ENCODE assay signal across 24 cellular contexts in the genomic region with DNA sequence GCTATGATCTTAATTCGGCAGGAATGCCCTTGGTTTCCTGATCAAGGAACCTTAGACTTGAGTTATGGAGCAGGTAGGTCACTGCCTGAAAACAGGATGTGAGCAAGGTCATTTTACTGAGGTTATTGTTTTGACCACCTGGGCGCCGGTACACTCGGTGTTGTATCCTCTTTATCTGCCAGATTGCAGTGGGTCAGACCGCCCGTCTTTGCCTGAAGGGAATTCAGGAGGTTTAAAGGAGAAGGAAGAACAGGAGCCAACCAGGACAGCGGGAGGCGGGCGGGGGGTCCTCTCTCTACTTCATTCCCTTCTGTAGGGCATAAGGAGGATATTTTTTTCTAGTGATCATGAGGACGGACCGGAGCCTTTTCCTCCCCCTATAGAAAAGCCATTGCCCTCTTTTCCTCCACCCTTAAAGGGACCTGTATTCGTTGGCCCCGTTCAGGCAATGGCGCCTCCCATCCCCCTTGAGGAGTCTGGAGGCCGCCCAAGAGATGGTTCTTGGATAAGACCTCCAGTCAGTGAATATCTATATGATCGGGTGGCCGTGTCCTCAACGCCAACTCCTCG. TPM values are rescaled to one million over a fixed set of nuclear protein-coding genes. Genes with fewer than 3 reads are reported as not detected.
DNase-seq lines count a peak whose midpoint lies in the region; ATAC-seq, FAIRE-seq and TF ChIP-seq lines count a peak whose summit lies in the region.
"Had no signal": no experiment of that assay in that cellular context is flagged by ENCODE, and none has a peak within 500 bp of the region (broad histone marks: within the 10 kb centered on the region; RNA-seq: fewer than 3 reads in every experiment).

No MANE protein-coding gene starts in this region.

- TF ChIP-seq RAD21 in H1 (IDR thresholded peaks at IDR 0.05 in 1 of 2, conservative IDR thresholded peaks at IDR 0.05 in 1 of 2; ENCODE audit: low read depth in 2 of 2, low read length in 2 of 2), result no peak

- no peaks in the 10 kb centered on the region for H3K79me1 ChIP-seq in H1 (ENCODE audit: low read depth, low read length)

- H3K27me3 Mint-ChIP-seq in activated CD8-positive, alpha-beta memory T cell treated with anti-CD3 and anti-CD28 coated beads, Interleukin-2, amount 10 ng/mL, durations not matched to agents 7 days and 5 days, result peaks cover 48% of the 10 kb centered on the region

- H3K23ac ChIP-seq in H1 (ENCODE audit: insufficient read length), result no peak overlapping the region

- WGBS in H1 (ENCODE audit: extremely low coverage in 1 of 2, insufficient coverage in 1 of 2, insufficient read length in 1 of 2, insufficient replicate concordance in 2 of 2, low coverage in 1 of 2, low lambda C conversion rate in 2 of 2, missing lambda C conversion rate in 1 of 2), 2 experiments, result 92% methylated on average over 19 of the region's 19 CpGs; no CpG with 5 or more reads in 1 of the 2 experiments
- WGBS in upper lobe of left lung, 2 donors, result 88 to 90% methylated on average over 19 of the region's 19 CpGs

- no peak overlapping the region for H2BK5ac ChIP-seq in H1 (ENCODE audit: low read depth, low read length)

- no peaks in the 10 kb centered on the region; a peak in 2 of 7 replicates for H3K4me1 ChIP-seq in H1 (replicated peaks in 1 of 4; ENCODE audit: control insufficient read depth in 3 of 4, insufficient read depth in 4 of 4, low read length in 3 of 4)
- H3K4me1 ChIP-seq in upper lobe of left lung, result peaks cover 0 to 5% (median 0%) of the 10 kb centered on the region in 4 donors

- H3K27me3 ChIP-seq in H1 (replicated peaks in 1 of 4; ENCODE audit: control insufficient read depth in 3 of 4, extremely low read depth in 1 of 4, insufficient read depth in 3 of 4, low read length in 3 of 4) (no peaks in the 10 kb centered on the region), upper lobe of left lung (no peaks in the 10 kb centered on the region)

- H3K56ac ChIP-seq in H1 (replicated peaks; ENCODE audit: insufficient read length, low read depth, low read length), result no peak overlapping the region

- H3K36me3 ChIP-seq in H1 (ENCODE audit: control insufficient read depth in 2 of 4, insufficient read depth in 4 of 4, low read length in 3 of 4) (no peaks in the 10 kb centered on the region), upper lobe of left lung (no peaks in the 10 kb centered on the region)
- H3K36me3 ChIP-seq: BLaER1 treated with 17β-estradiol and CSF1 and Interleukin-3, amounts not matched to agents 10 nM and 100 nM had no signal

- TF ChIP-seq EP300 in H1 (IDR thresholded peaks at IDR 0.05; ENCODE audit: borderline replicate concordance in 1 of 2, low read depth in 2 of 2, low read length in 2 of 2) (no peak), upper lobe of left lung (IDR thresholded peaks at IDR 0.05) (no peak)

- H2AK5ac ChIP-seq in H1 (ENCODE audit: low read depth, low read length), result no peak overlapping the region

- H3K27ac ChIP-seq in H1 (ENCODE audit: low read depth, low read length) (no peak overlapping the region), upper lobe of left lung (peak overlapping the region in 3 of 4 donors; percentile 48 to 64 (median 61))
- H3K27ac ChIP-seq: 22Rv1; BLaER1 treated with 17β-estradiol and CSF1 and Interleukin-3, amounts not matched to agents 10 nM and 100 nM; PC-9; RWPE1; SK-N-MC had no signal

- H2BK12ac ChIP-seq in H1 (ENCODE audit: low read depth, low read length), result no peak overlapping the region

- CTCF ChIA-PET in activated CD8-positive, alpha-beta memory T cell treated with anti-CD3 and anti-CD28 coated beads, Interleukin-2, amount 10 ng/mL, durations not matched to agents 7 days and 5 days (lab: Charles Lee), result interaction anchor here (1.5 kb wide), 1 partner anchor 18 kb away, joined by 3 read pairs; no protein-coding TSS in a partner anchor
- CTCF ChIA-PET in H1 (lab: Charles Lee; ENCODE audit: partially characterized antibody), result interaction anchor here (0.8 to 1.9 kb wide), 27 partner anchors 8 to 482 kb away, joined by 3 to 28 read pairs (median 5); a partner anchor contains a TSS

- no peak for FAIRE-seq in H1 (lab: Jason Lieb, UNC)
- FAIRE-seq: G401.6, H54 had no signal

- H3K4me2 ChIP-seq in H1 (ENCODE audit: insufficient read depth in 1 of 2, low read depth in 2 of 2, low read length in 2 of 2), result no peak overlapping the region
- H3K4me2 ChIP-seq: BLaER1 treated with 17β-estradiol and CSF1 and Interleukin-3, amounts not matched to agents 10 nM and 100 nM; PC-9 had no signal

- no peak overlapping the region for H3K18ac ChIP-seq in H1 (ENCODE audit: extremely low read depth, low read length)

- POLR2A ChIA-PET in H1 (lab: Charles Lee; ENCODE audit: partially characterized antibody), result no interaction called here

- peak; percentile 32 for DNase-seq in activated CD8-positive, alpha-beta memory T cell treated with anti-CD3 and anti-CD28 coated beads for 24 hours
- DNase-seq in activated CD8-positive, alpha-beta memory T cell treated with anti-CD3 and anti-CD28 coated beads, Interleukin-2, amount 10 ng/mL, durations not matched to agents 7 days and 5 days, result no peak
- DNase-seq in NCI-H146 treated with DMSO at 0.1 percent for 48 hours (lab: John Stamatoyannopoulos, UW; ENCODE audit: unreplicated experiment) (peak; percentile 67), H1 (ENCODE audit: low read depth in 1 of 2, low spot score in 2 of 2) (no peak), upper lobe of left lung (no peak), NOMO-1 treated with DMSO at 0.1 percent for 48 hours (lab: John Stamatoyannopoulos, UW; ENCODE audit: unreplicated experiment) (no peak), RKO (ENCODE audit: low spot score) (no peak)
- DNase-seq: ACHN; CD4-positive, alpha-beta memory T cell; NCI-H1436 treated with DMSO at 0.1 percent for 48 hours; NCI-H2081 treated with DMSO at 0.1 percent for 48 hours; SHP77 treated with DMSO at 0.1 percent for 48 hours; SW 1271 had no signal

- no peaks in the 10 kb centered on the region for H3K79me2 ChIP-seq in H1 (ENCODE audit: control insufficient read depth in 1 of 2, insufficient read depth in 2 of 2, low read length in 2 of 2)

- H3K9me3 ChIP-seq in H1 (ENCODE audit: insufficient read depth in 2 of 2, low read depth in 1 of 2, low read length in 1 of 2), result 0 out of 4 replicates have a peak, but pooled peaks cover 0 to 4% of the 10 kb centered on the region in 2 experiments
- no peaks in the 10 kb centered on the region for H3K9me3 ChIP-seq in upper lobe of left lung
- H3K9me3 ChIP-seq: BLaER1 treated with 17β-estradiol and CSF1 and Interleukin-3, amounts not matched to agents 10 nM and 100 nM had no signal

- H2BK120ac ChIP-seq in H1 (replicated peaks; ENCODE audit: low read depth, low read length), result no peak overlapping the region

- no peaks in the 10 kb centered on the region for H3K36me3 Mint-ChIP-seq in activated CD8-positive, alpha-beta memory T cell treated with anti-CD3 and anti-CD28 coated beads, Interleukin-2, amount 10 ng/mL, durations not matched to agents 7 days and 5 days
- H3K36me3 Mint-ChIP-seq: CD4-positive, alpha-beta memory T cell had no signal

- H4K91ac ChIP-seq in H1 (replicated peaks; ENCODE audit: insufficient read length, low read length), result no peak overlapping the region

- H3K4me3 ChIP-seq in H1 (ENCODE audit: extremely low read depth in 1 of 4, insufficient read depth in 2 of 4, low read depth in 3 of 4, low read length in 4 of 4), result no peak overlapping the region
- H3K4me3 ChIP-seq in upper lobe of left lung, result peak overlapping the region in 3 of 4 donors; percentile 20 to 27 (median 24)
- H3K4me3 ChIP-seq: BLaER1 treated with 17β-estradiol and CSF1 and Interleukin-3, amounts not matched to agents 10 nM and 100 nM; PC-9; SK-N-MC had no signal

- H2BK15ac ChIP-seq in H1 (ENCODE audit: low read length), result no peak overlapping the region

- TF ChIP-seq CTCF in H1 (IDR thresholded peaks at IDR 0.05; ENCODE audit: control extremely low read depth in 1 of 3, insufficient read depth in 1 of 3, low read depth in 1 of 3, low read length in 3 of 3), result no peak
- no peak for TF ChIP-seq CTCF in upper lobe of left lung (IDR thresholded peaks at IDR 0.05)

- no peak overlapping the region for H3K9ac ChIP-seq in H1 (replicated peaks in 1 of 4; ENCODE audit: extremely low read depth in 1 of 4, low read depth in 3 of 4, low read length in 3 of 4)
- H3K9ac ChIP-seq: BLaER1 treated with 17β-estradiol and CSF1 and Interleukin-3, amounts not matched to agents 10 nM and 100 nM had no signal

- no peak overlapping the region for H4K8ac ChIP-seq in H1 (ENCODE audit: extremely low read depth, insufficient read depth, low read length)

- no peak for TF ChIP-seq POLR2A in H1 (IDR thresholded peaks at IDR 0.05; ENCODE audit: control extremely low read depth in 1 of 2, low read depth in 2 of 2, low read length in 2 of 2)
- no peak for TF ChIP-seq POLR2A in upper lobe of left lung (IDR thresholded peaks at IDR 0.05)

- H3K4ac ChIP-seq in H1 (replicated peaks; ENCODE audit: insufficient read length, low read depth, low read length), result no peak overlapping the region

- no peak overlapping the region for H3K27ac Mint-ChIP-seq in activated CD8-positive, alpha-beta memory T cell treated with anti-CD3 and anti-CD28 coated beads, Interleukin-2, amount 10 ng/mL, durations not matched to agents 7 days and 5 days
- H3K27ac Mint-ChIP-seq: CD4-positive, alpha-beta memory T cell had no signal

- no peaks in the 10 kb centered on the region for H3K4me1 Mint-ChIP-seq in activated CD8-positive, alpha-beta memory T cell treated with anti-CD3 and anti-CD28 coated beads, Interleukin-2, amount 10 ng/mL, durations not matched to agents 7 days and 5 days

- H3K4me3 Mint-ChIP-seq in activated CD8-positive, alpha-beta memory T cell treated with anti-CD3 and anti-CD28 coated beads, Interleukin-2, amount 10 ng/mL, durations not matched to agents 7 days and 5 days, result no peak overlapping the region
- H3K4me3 Mint-ChIP-seq: CD4-positive, alpha-beta memory T cell had no signal

- H3K14ac ChIP-seq in H1 (ENCODE audit: insufficient read length), result no peak overlapping the region

- H3K9me3 Mint-ChIP-seq in activated CD8-positive, alpha-beta memory T cell treated with anti-CD3 and anti-CD28 coated beads, Interleukin-2, amount 10 ng/mL, durations not matched to agents 7 days and 5 days (ENCODE audit: low read depth), result no peaks in the 10 kb centered on the region
- H3K9me3 Mint-ChIP-seq: CD4-positive, alpha-beta memory T cell had no signal

- H2BK20ac ChIP-seq in H1 (ENCODE audit: low read length), result no peak overlapping the region

- H4K5ac ChIP-seq in H1 (ENCODE audit: insufficient read length, low read depth, low read length), result no peak overlapping the region

- peak overlapping the region; percentile 19; the same call in 1 of the 2 replicates for H2AFZ ChIP-seq in H1 (ENCODE audit: low read length)
- H2AFZ ChIP-seq: PC-9 had no signal

- no peak for ATAC-seq in activated CD8-positive, alpha-beta memory T cell treated with anti-CD3 and anti-CD28 coated beads, Interleukin-2, amount 10 ng/mL, durations not matched to agents 7 days and 5 days
- ATAC-seq in upper lobe of left lung (ENCODE audit: low FRiP score in 2 of 2) (peak in 1 of 2 donors; percentile 20), GM19324 (IDR thresholded peaks at IDR 0.05; ENCODE audit: low FRiP score, unreplicated experiment) (no peak)

- H4K20me1 ChIP-seq in H1 (replicated peaks in 1 of 2; ENCODE audit: control insufficient read depth in 1 of 2, insufficient read depth in 2 of 2, low read length in 2 of 2), result no peaks in the 10 kb centered on the region

- H3K23me2 ChIP-seq in H1 (ENCODE audit: low read depth, low read length), result no peaks in the 10 kb centered on the region

RNA-seq across cellular contexts. Expression of a gene that starts 0.6 kb away (rescaled TPM):
- not detected for total RNA-seq in activated CD8-positive, alpha-beta memory T cell treated with anti-CD3 and anti-CD28 coated beads, Interleukin-2, amount 10 ng/mL, durations not matched to agents 7 days and 5 days
- total RNA-seq in H1 (2021; fragmentation: NEBNext Ultra II Directional; extraction: Animal tissue kit (Norgen Biotek cat#: 25700)), result 0.17 TPM in 1 of 2 replicates, not detected in the other
- 0.15 and 0.41 TPM in 2 replicates for polyA plus RNA-seq in H1 (2011; rRNA removed)
- 0.04 TPM for polyA plus RNA-seq in H1 (2011; cell fraction: cytosol; rRNA removed)
- 0.24 TPM for polyA plus RNA-seq in H1 (2011; cell fraction: nucleus; rRNA removed)
- polyA plus RNA-seq in H1 (2012, experiment 1 of 2), result 0.20 to 0.27 TPM in 2 of 4 replicates, not detected in the others
- not detected for polyA plus RNA-seq in H1 (2012, experiment 2 of 2)
- polyA plus RNA-seq in H1 (2013, experiment 1 of 2), result 0.32 TPM
- 0.20 TPM for polyA plus RNA-seq in H1 (2013, experiment 2 of 2)
- polyA minus RNA-seq in H1 (2011; rRNA and poly(A)+ RNA removed), result 1.3 TPM in 1 of 2 replicates, not detected in the other
- polyA minus RNA-seq in H1 (2011; cell fraction: cytosol; rRNA and poly(A)+ RNA removed), result not detected
- polyA minus RNA-seq in H1 (2011; cell fraction: nucleus; rRNA and poly(A)+ RNA removed), result not detected
- total RNA-seq in upper lobe of left lung, result 100 to 1,000 TPM in 5 of 6 donors, 10 to 100 TPM in 1; 65.5 to 227 (median 120) TPM
- total RNA-seq: Calu3; CD4-positive, alpha-beta memory T cell; Daoy; HT1080; PC-9 had no signal
- polyA plus RNA-seq: CD4-positive, alpha-beta memory T cell had no signal

RNA-seq across cellular contexts. Expression of a gene that starts 27.8 kb away (rescaled TPM):
- not detected for total RNA-seq in activated CD8-positive, alpha-beta memory T cell treated with anti-CD3 and anti-CD28 coated beads, Interleukin-2, amount 10 ng/mL, durations not matched to agents 7 days and 5 days
- not detected in 2 replicates for total RNA-seq in H1 (2021; fragmentation: NEBNext Ultra II Directional; extraction: Animal tissue kit (Norgen Biotek cat#: 25700))
- polyA plus RNA-seq in H1 (2011; rRNA removed), result not detected in 2 replicates
- not detected for polyA plus RNA-seq in H1 (2011; cell fraction: cytosol; rRNA removed)
- polyA plus RNA-seq in H1 (2011; cell fraction: nucleus; rRNA removed), result not detected
- not detected in 4 replicates for polyA plus RNA-seq in H1 (2012, experiment 1 of 2)
- not detected for polyA plus RNA-seq in H1 (2012, experiment 2 of 2)
- not detected for polyA plus RNA-seq in H1 (2013, experiment 1 of 2)
- polyA plus RNA-seq in H1 (2013, experiment 2 of 2), result not detected
- polyA minus RNA-seq in H1 (2011; rRNA and poly(A)+ RNA removed), result not detected in 2 replicates
- not detected for polyA minus RNA-seq in H1 (2011; cell fraction: cytosol; rRNA and poly(A)+ RNA removed)
- polyA minus RNA-seq in H1 (2011; cell fraction: nucleus; rRNA and poly(A)+ RNA removed), result not detected
- total RNA-seq in upper lobe of left lung, result not detected
- total RNA-seq: Calu3; CD4-positive, alpha-beta memory T cell; Daoy; HT1080; PC-9 had no signal
- polyA plus RNA-seq: CD4-positive, alpha-beta memory T cell had no signal

RNA-seq across cellular contexts. Expression of a gene that starts 32.8 kb away (rescaled TPM):
- not detected for total RNA-seq in activated CD8-positive, alpha-beta memory T cell treated with anti-CD3 and anti-CD28 coated beads, Interleukin-2, amount 10 ng/mL, durations not matched to agents 7 days and 5 days
- total RNA-seq in H1 (2021; fragmentation: NEBNext Ultra II Directional; extraction: Animal tissue kit (Norgen Biotek cat#: 25700)), result not detected in 2 replicates
- not detected in 2 replicates for polyA plus RNA-seq in H1 (2011; rRNA removed)
- not detected for polyA plus RNA-seq in H1 (2011; cell fraction: cytosol; rRNA removed)
- not detected for polyA plus RNA-seq in H1 (2011; cell fraction: nucleus; rRNA removed)
- polyA plus RNA-seq in H1 (2012, experiment 1 of 2), result not detected in 4 replicates
- not detected for polyA plus RNA-seq in H1 (2012, experiment 2 of 2)
- polyA plus RNA-seq in H1 (2013, experiment 1 of 2), result not detected
- not detected for polyA plus RNA-seq in H1 (2013, experiment 2 of 2)
- not detected in 2 replicates for polyA minus RNA-seq in H1 (2011; rRNA and poly(A)+ RNA removed)
- polyA minus RNA-seq in H1 (2011; cell fraction: cytosol; rRNA and poly(A)+ RNA removed), result not detected
- polyA minus RNA-seq in H1 (2011; cell fraction: nucleus; rRNA and poly(A)+ RNA removed), result not detected
- total RNA-seq in upper lobe of left lung, result not detected
- total RNA-seq: Calu3; CD4-positive, alpha-beta memory T cell; Daoy; HT1080; PC-9 had no signal
- polyA plus RNA-seq: CD4-positive, alpha-beta memory T cell had no signal

RNA-seq across cellular contexts. Expression of a gene that starts 57.9 kb away (rescaled TPM):
- not detected for total RNA-seq in activated CD8-positive, alpha-beta memory T cell treated with anti-CD3 and anti-CD28 coated beads, Interleukin-2, amount 10 ng/mL, durations not matched to agents 7 days and 5 days
- not detected in 2 replicates for total RNA-seq in H1 (2021; fragmentation: NEBNext Ultra II Directional; extraction: Animal tissue kit (Norgen Biotek cat#: 25700))
- not detected in 2 replicates for polyA plus RNA-seq in H1 (2011; rRNA removed)
- not detected for polyA plus RNA-seq in H1 (2011; cell fraction: cytosol; rRNA removed)
- not detected for polyA plus RNA-seq in H1 (2011; cell fraction: nucleus; rRNA removed)
- polyA plus RNA-seq in H1 (2012, experiment 1 of 2), result not detected in 4 replicates
- not detected for polyA plus RNA-seq in H1 (2012, experiment 2 of 2)
- not detected for polyA plus RNA-seq in H1 (2013, experiment 1 of 2)
- polyA plus RNA-seq in H1 (2013, experiment 2 of 2), result not detected
- not detected in 2 replicates for polyA minus RNA-seq in H1 (2011; rRNA and poly(A)+ RNA removed)
- polyA minus RNA-seq in H1 (2011; cell fraction: cytosol; rRNA and poly(A)+ RNA removed), result not detected
- polyA minus RNA-seq in H1 (2011; cell fraction: nucleus; rRNA and poly(A)+ RNA removed), result not detected
- total RNA-seq in upper lobe of left lung, result 10 to 100 TPM in 4 of 6 donors, 1 to 10 TPM in 1, not detected in 1; 3.7 to 82.9 (median 15.5) TPM
- total RNA-seq: CD4-positive, alpha-beta memory T cell; Daoy; HT1080; PC-9 had no signal
- polyA plus RNA-seq: CD4-positive, alpha-beta memory T cell had no signal

Comparison
In these comparisons a context has a peak if more than half of its experiments do, and no peak if none do; other contexts are left out.
1. DNase-seq: peak in activated CD8-positive, alpha-beta memory T cell treated with anti-CD3 and anti-CD28 coated beads for 24 hours (single experiment) and NCI-H146 treated with DMSO at 0.1 percent for 48 hours (single experiment); none in activated CD8-positive, alpha-beta memory T cell treated with anti-CD3 and anti-CD28 coated beads, Interleukin-2, amount 10 ng/mL, durations not matched to agents 7 days and 5 days (single experiment), H1 (0 of 2), upper lobe of left lung (0 of 2), NOMO-1 treated with DMSO at 0.1 percent for 48 hours (single experiment) and RKO (single experiment).
2. H3K4me3 ChIP-seq: peak in upper lobe of left lung (3 of 4); none in H1 (0 of 4).
3. RNA of a gene that starts 0.6 kb away (total RNA-seq): 65.5 to 227 TPM in upper lobe of left lung; 0.17 TPM in H1 and not detected in activated CD8-positive, alpha-beta memory T cell treated with anti-CD3 and anti-CD28 coated beads, Interleukin-2, amount 10 ng/mL, durations not matched to agents 7 days and 5 days; every median in the first group is over 10 times any median in the second.